In the genomic region with DNA sequence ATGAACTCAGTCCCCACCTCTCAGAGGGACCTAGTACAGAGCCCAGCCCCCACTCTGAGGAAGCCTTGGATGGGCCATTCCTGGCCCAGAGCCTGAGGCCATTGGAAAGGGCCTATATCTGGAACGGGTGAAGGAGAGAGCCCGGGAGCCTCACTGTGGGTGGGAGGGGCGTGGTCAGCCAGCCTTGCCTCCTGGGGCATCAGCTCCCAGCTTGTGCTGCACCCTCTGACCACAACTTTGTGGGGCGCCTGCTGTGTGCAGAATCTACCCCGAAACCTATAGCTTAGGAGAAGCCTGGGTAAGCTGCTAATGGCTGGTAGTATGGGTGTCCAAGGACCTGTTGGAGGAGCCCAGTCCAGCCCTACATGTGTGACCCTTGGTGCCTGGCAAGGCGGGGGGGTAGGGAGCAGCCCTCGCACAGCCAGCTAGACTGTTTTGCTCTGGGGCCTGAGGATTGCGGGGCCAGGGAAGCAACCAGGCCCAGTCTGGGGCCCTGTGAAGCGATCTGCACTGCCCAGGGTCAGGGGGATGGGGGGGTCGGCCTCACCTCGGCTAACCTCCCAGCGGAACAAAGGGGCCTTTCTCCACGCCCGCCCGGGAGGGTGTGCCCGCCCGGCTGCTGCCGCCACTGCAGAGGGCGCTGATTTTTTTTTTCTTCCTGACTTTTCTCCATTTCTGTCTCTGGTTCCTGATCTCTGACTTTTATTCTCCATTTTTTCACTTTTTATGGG, we compare ENCODE assay signal across 1 cellular context.
TF ChIP-seq lines count a peak whose summit lies in the region.

No MANE protein-coding gene starts in this region.

TF ChIP-seq in endothelial cell of umbilical vein, 7 proteins besides CTCF, POLR2A, EP300 and RAD21:
- TF ChIP-seq JUN (IDR thresholded peaks at IDR 0.05; ENCODE audit: borderline replicate concordance, insufficient read depth, insufficient read length, low read depth) (no peak), GATA2 (IDR thresholded peaks at IDR 0.05; ENCODE audit: insufficient read depth, insufficient read length, low read depth, low read length) (no peak), FOS (IDR thresholded peaks at IDR 0.05; ENCODE audit: borderline replicate concordance, insufficient read depth, low read length) (no peak), EZH2 (IDR thresholded peaks at IDR 0.05; ENCODE audit: borderline replicate concordance, low read depth, low read length, severe bottlenecking) (no peak), MYC (IDR thresholded peaks at IDR 0.05; ENCODE audit: low read depth, low read length) (no peak), POLR2AphosphoS5 (IDR thresholded peaks at IDR 0.05; ENCODE audit: insufficient read depth, low read depth, low read length) (no peak)
- TF ChIP-seq, protein P1, sequence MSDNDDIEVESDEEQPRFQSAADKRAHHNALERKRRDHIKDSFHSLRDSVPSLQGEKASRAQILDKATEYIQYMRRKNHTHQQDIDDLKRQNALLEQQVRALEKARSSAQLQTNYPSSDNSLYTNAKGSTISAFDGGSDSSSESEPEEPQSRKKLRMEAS (IDR thresholded peaks at IDR 0.05; ENCODE audit: insufficient read depth, insufficient read length): no peak
